Comparison of ENCODE assay signal across 12 cellular contexts in genomic region chrX:1564077-1564476, GRCh38. TPM values are rescaled to one million over a fixed set of nuclear protein-coding genes. Genes with fewer than 3 reads are reported as not detected.
DNase-seq lines count a peak whose midpoint lies in the region; ATAC-seq and TF ChIP-seq lines count a peak whose summit lies in the region.
"Not testable (repeated sequence)": the region's sequence is repeated elsewhere in the genome, so short reads cannot be mapped to it uniquely, and the experiment has no call there.
"Had no signal": no experiment of that assay in that cellular context is flagged by ENCODE, and none has a peak within 500 bp of the region (broad histone marks: within the 10 kb centered on the region; RNA-seq: fewer than 3 reads in every experiment).

No MANE protein-coding gene starts in this region.

- not testable (repeated sequence) for ATAC-seq in CD4-positive, CD25-positive, alpha-beta regulatory T cell (ENCODE audit: low read depth in 2 of 2); activated T-helper 17 cell treated with anti-CD3 and anti-CD28 coated beads, Interleukin-2, amount 50 U/mL, for 72 hours (replicated peaks); naive thymus-derived CD8-positive, alpha-beta T cell

- H3K9me3 ChIP-seq in CD4-positive, CD25-positive, alpha-beta regulatory T cell (ENCODE audit: control insufficient read depth in 2 of 2, low read length in 2 of 2); HEK293 (ENCODE audit: control insufficient read depth, insufficient read depth, low read depth, low read length): not testable (repeated sequence)

- not testable (repeated sequence) for H3K36me3 Mint-ChIP-seq in CD4-positive, CD25-positive, alpha-beta regulatory T cell; activated T-helper 17 cell treated with anti-CD3 and anti-CD28 coated beads, Interleukin-2, amount 50 U/mL, for 72 hours (ENCODE audit: low read depth); endothelial cell (ENCODE audit: low read depth, unreplicated experiment); naive thymus-derived CD8-positive, alpha-beta T cell; stimulated activated naive CD8-positive, alpha-beta T cell treated with anti-CD3 and anti-CD28 coated beads, Interleukin-15, Interleukin-2, amounts not matched to agents 100 ng/mL and 50 ng/mL, for 24 hours (ENCODE audit: low read depth)

- not testable (repeated sequence) for DNase-seq in CD4-positive, CD25-positive, alpha-beta regulatory T cell; endothelial cell (ENCODE audit: low spot score)
- peak in 1 of 10 donors; percentile 4 for DNase-seq in naive thymus-derived CD8-positive, alpha-beta T cell

- POLR2A ChIA-PET in HEK293 (lab: Yijun Ruan, JAX); naive thymus-derived CD8-positive, alpha-beta T cell (lab: Charles Lee): not testable (repeated sequence)

- not testable (repeated sequence) for H3K9me3 Mint-ChIP-seq in CD4-positive, CD25-positive, alpha-beta regulatory T cell; activated T-helper 17 cell treated with anti-CD3 and anti-CD28 coated beads, Interleukin-2, amount 50 U/mL, for 72 hours; endothelial cell (ENCODE audit: unreplicated experiment); naive thymus-derived CD8-positive, alpha-beta T cell; stimulated activated naive CD8-positive, alpha-beta T cell treated with anti-CD3 and anti-CD28 coated beads, Interleukin-15, Interleukin-2, amounts not matched to agents 100 ng/mL and 50 ng/mL, for 24 hours

- peak overlapping the region; percentile 79 to 83 (median 82) for H3K27ac Mint-ChIP-seq in CD4-positive, CD25-positive, alpha-beta regulatory T cell
- not testable (repeated sequence) for H3K27ac Mint-ChIP-seq in activated T-helper 17 cell treated with anti-CD3 and anti-CD28 coated beads, Interleukin-2, amount 50 U/mL, for 72 hours
- peak overlapping the region; percentile 79 for H3K27ac Mint-ChIP-seq in endothelial cell (ENCODE audit: unreplicated experiment)
- H3K27ac Mint-ChIP-seq in naive thymus-derived CD8-positive, alpha-beta T cell: peak overlapping the region in 7 of 10 donors; percentile 4 to 95 (median 57)
- H3K27ac Mint-ChIP-seq in stimulated activated naive CD8-positive, alpha-beta T cell treated with anti-CD3 and anti-CD28 coated beads, Interleukin-15, Interleukin-2, amounts not matched to agents 100 ng/mL and 50 ng/mL, for 24 hours: peak overlapping the region; percentile 58

- not testable (repeated sequence) for H3K27me3 ChIP-seq in CD4-positive, CD25-positive, alpha-beta regulatory T cell (ENCODE audit: control insufficient read depth, insufficient read depth, low read length)

- H3K27me3 Mint-ChIP-seq in CD4-positive, CD25-positive, alpha-beta regulatory T cell; activated T-helper 17 cell treated with anti-CD3 and anti-CD28 coated beads, Interleukin-2, amount 50 U/mL, for 72 hours; endothelial cell (ENCODE audit: unreplicated experiment); naive thymus-derived CD8-positive, alpha-beta T cell; stimulated activated naive CD8-positive, alpha-beta T cell treated with anti-CD3 and anti-CD28 coated beads, Interleukin-15, Interleukin-2, amounts not matched to agents 100 ng/mL and 50 ng/mL, for 24 hours: not testable (repeated sequence)

- H3K4me1 ChIP-seq in CD4-positive, CD25-positive, alpha-beta regulatory T cell (ENCODE audit: control insufficient read depth, insufficient read depth, low read length, poor library complexity, severe bottlenecking): peaks cover 37% of the 10 kb centered on the region
- H3K4me1 ChIP-seq in HEK293 (ENCODE audit: control insufficient read depth, insufficient read depth, low read length): not testable (repeated sequence)

- not testable (repeated sequence) for TF ChIP-seq CTCF in HEK293 (tag by site-specific recombination; IDR thresholded peaks at IDR 0.05); VCaP (conservative IDR thresholded peaks at IDR 0.05); endothelial cell (IDR thresholded peaks at IDR 0.05; ENCODE audit: unreplicated experiment)

- not testable (repeated sequence) for H3K4me3 ChIP-seq in CD4-positive, CD25-positive, alpha-beta regulatory T cell (ENCODE audit: low read depth, low read length); HEK293 (ENCODE audit: low read depth, low read length)

- CTCF ChIA-PET in HEK293 (lab: Yijun Ruan, JAX): not testable (repeated sequence)

- peaks cover 8 to 69% (median 38%) of the 10 kb centered on the region in 4 donors for H3K4me1 Mint-ChIP-seq in CD4-positive, CD25-positive, alpha-beta regulatory T cell
- H3K4me1 Mint-ChIP-seq in activated T-helper 17 cell treated with anti-CD3 and anti-CD28 coated beads, Interleukin-2, amount 50 U/mL, for 72 hours: peaks cover 19% of the 10 kb centered on the region
- H3K4me1 Mint-ChIP-seq in endothelial cell (ENCODE audit: unreplicated experiment): not testable (repeated sequence)
- peaks cover 21 to 57% (median 49%) of the 10 kb centered on the region in 4 donors for H3K4me1 Mint-ChIP-seq in naive thymus-derived CD8-positive, alpha-beta T cell
- peaks cover 26% of the 10 kb centered on the region for H3K4me1 Mint-ChIP-seq in stimulated activated naive CD8-positive, alpha-beta T cell treated with anti-CD3 and anti-CD28 coated beads, Interleukin-15, Interleukin-2, amounts not matched to agents 100 ng/mL and 50 ng/mL, for 24 hours (ENCODE audit: low read depth)

- not testable (repeated sequence) for H3K27ac ChIP-seq in CD4-positive, CD25-positive, alpha-beta regulatory T cell (ENCODE audit: insufficient read depth, low read length, poor library complexity, severe bottlenecking); HEK293 (ENCODE audit: extremely low read depth, low read depth, low read length)
- H3K27ac ChIP-seq in VCaP: peak overlapping the region; percentile 82

- not testable (repeated sequence) for H3K36me3 ChIP-seq in CD4-positive, CD25-positive, alpha-beta regulatory T cell (ENCODE audit: control insufficient read depth, insufficient read depth, low read length); HEK293 (ENCODE audit: control insufficient read depth in 2 of 2, insufficient read depth in 1 of 2, low read length in 2 of 2)

- H3K4me3 Mint-ChIP-seq in CD4-positive, CD25-positive, alpha-beta regulatory T cell: peak overlapping the region; percentile 0 to 76 (median 42)
- H3K4me3 Mint-ChIP-seq in activated T-helper 17 cell treated with anti-CD3 and anti-CD28 coated beads, Interleukin-2, amount 50 U/mL, for 72 hours: peak overlapping the region; percentile 20
- H3K4me3 Mint-ChIP-seq in endothelial cell (ENCODE audit: unreplicated experiment); stimulated activated naive CD8-positive, alpha-beta T cell treated with anti-CD3 and anti-CD28 coated beads, Interleukin-15, Interleukin-2, amounts not matched to agents 100 ng/mL and 50 ng/mL, for 24 hours: not testable (repeated sequence)
- H3K4me3 Mint-ChIP-seq in naive thymus-derived CD8-positive, alpha-beta T cell: peak overlapping the region in 4 of 10 donors; percentile 18 to 61 (median 36)

TF ChIP-seq in HEK293, 187 proteins besides CTCF, POLR2A, EP300 and RAD21 (continues in another document):
- TF ChIP-seq, protein P1, sequence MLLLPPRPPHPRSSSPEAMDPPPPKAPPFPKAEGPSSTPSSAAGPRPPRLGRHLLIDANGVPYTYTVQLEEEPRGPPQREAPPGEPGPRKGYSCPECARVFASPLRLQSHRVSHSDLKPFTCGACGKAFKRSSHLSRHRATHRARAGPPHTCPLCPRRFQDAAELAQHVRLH (tag by site-specific recombination; IDR thresholded peaks at IDR 0.05): peak; percentile 69; the same call in 1 of the 2 replicates
- TF ChIP-seq ZNF146 (tag by site-specific recombination; IDR thresholded peaks at IDR 0.05): peak; percentile 100

RNA-seq across cellular contexts. Expression of gene P2RY8, which starts 27.1 kb away (rescaled TPM):
- 158 TPM for total RNA-seq in CD4-positive, CD25-positive, alpha-beta regulatory T cell
- 100 to 1,000 TPM; 189 to 222 (median 207) TPM for polyA plus RNA-seq in CD4-positive, CD25-positive, alpha-beta regulatory T cell
- 100 to 1,000 TPM in 1 of 2 donors, 10 to 100 TPM in 1; 89.0 to 105 TPM for total RNA-seq in activated T-helper 17 cell treated with anti-CD3 and anti-CD28 coated beads, Interleukin-2, amount 50 U/mL, for 72 hours
- not detected for total RNA-seq in endothelial cell (ENCODE audit: unreplicated experiment)
- 100 to 1,000 TPM; 131 to 132 TPM for total RNA-seq in naive thymus-derived CD8-positive, alpha-beta T cell
- polyA plus RNA-seq in naive thymus-derived CD8-positive, alpha-beta T cell: 100 to 1,000 TPM; 163 to 190 (median 169) TPM
- total RNA-seq: A172, Caco-2, H9 had no signal
- polyA plus RNA-seq: BJ had no signal

RNA-seq across cellular contexts. Expression of gene AKAP17A, which starts 27.3 kb away (rescaled TPM):
- 108 TPM for total RNA-seq in CD4-positive, CD25-positive, alpha-beta regulatory T cell
- 10 to 100 TPM; 11.0 to 14.8 (median 13.7) TPM for polyA plus RNA-seq in CD4-positive, CD25-positive, alpha-beta regulatory T cell
- 10 to 100 TPM; 54.3 to 79.4 TPM for total RNA-seq in activated T-helper 17 cell treated with anti-CD3 and anti-CD28 coated beads, Interleukin-2, amount 50 U/mL, for 72 hours
- 25.9 TPM for total RNA-seq in endothelial cell (ENCODE audit: unreplicated experiment)
- 100 to 1,000 TPM; 157 to 159 TPM for total RNA-seq in naive thymus-derived CD8-positive, alpha-beta T cell
- 10 to 100 TPM; 16.8 to 56.3 (median 22.8) TPM for polyA plus RNA-seq in naive thymus-derived CD8-positive, alpha-beta T cell

RNA-seq across cellular contexts. Expression of gene ASMT, which starts 50.8 kb away (rescaled TPM):
- not detected for total RNA-seq in CD4-positive, CD25-positive, alpha-beta regulatory T cell
- polyA plus RNA-seq in CD4-positive, CD25-positive, alpha-beta regulatory T cell: under 1 TPM in 3 of 4 donors, not detected in 1; 0.19 to 1.00 (median 0.91) TPM
- 1 to 10 TPM; 2.0 to 8.9 TPM for total RNA-seq in activated T-helper 17 cell treated with anti-CD3 and anti-CD28 coated beads, Interleukin-2, amount 50 U/mL, for 72 hours
- total RNA-seq in endothelial cell (ENCODE audit: unreplicated experiment): 0.31 TPM
- total RNA-seq in naive thymus-derived CD8-positive, alpha-beta T cell: not detected
- polyA plus RNA-seq in naive thymus-derived CD8-positive, alpha-beta T cell: not detected
- total RNA-seq: A172, Caco-2, HepG2 had no signal
- polyA plus RNA-seq: BJ had no signal

Comparison
In these comparisons a context has a peak if more than half of its experiments do, and no peak if none do; other contexts are left out.
1. RNA of gene P2RY8, which starts 27.1 kb away (total RNA-seq): 158 TPM in CD4-positive, CD25-positive, alpha-beta regulatory T cell (single experiment), 131 to 132 TPM in naive thymus-derived CD8-positive, alpha-beta T cell and 89.0 to 105 TPM in activated T-helper 17 cell treated with anti-CD3 and anti-CD28 coated beads, Interleukin-2, amount 50 U/mL, for 72 hours; not detected in endothelial cell (single experiment); every median in the first group is over 10 times any median in the second.